Comparison of ENCODE assay signal across 28 cellular contexts in the genomic region with DNA sequence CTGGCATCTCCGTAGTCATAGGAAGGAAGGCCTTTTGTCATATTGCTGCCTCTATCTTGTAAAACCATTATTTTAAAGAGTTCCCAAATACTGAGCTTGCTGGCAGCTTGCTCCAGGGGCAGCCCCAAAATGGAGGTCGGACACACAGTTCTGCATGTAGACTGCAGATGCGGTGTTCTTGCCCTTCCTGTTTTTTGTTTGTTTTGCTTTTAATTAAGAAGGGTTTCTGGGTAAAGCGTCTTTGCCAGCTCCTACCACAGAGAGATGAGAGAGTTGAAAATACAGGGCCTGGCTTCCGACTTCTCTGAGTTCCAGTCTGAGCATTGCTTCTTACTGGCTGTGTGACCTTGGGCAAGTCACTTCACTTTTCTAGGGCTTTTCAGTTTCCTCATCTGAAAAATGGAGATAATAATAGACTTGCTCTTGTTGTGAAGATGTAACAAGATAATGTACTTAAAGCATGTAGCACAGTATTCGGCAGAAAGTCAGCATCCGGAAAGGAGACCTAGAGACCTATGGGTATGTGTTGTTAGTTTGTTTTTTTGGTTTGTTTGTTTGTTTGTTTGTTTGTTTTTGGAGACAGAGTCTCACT.
"Had no signal": no experiment of that assay in that cellular context is flagged by ENCODE, and none has a peak within 500 bp of the region (broad histone marks: within the 10 kb centered on the region; RNA-seq: fewer than 3 reads in every experiment).

No MANE protein-coding gene starts in this region.

- H3K36me3 Mint-ChIP-seq: activated naive CD4-positive, alpha-beta T cell treated with anti-CD3 and anti-CD28 coated beads, Interleukin-2, amount 50 U/mL, for 72 hours had no signal

- H3K4me1 Mint-ChIP-seq: activated CD4-positive, alpha-beta T cell treated with anti-CD3 and anti-CD28 coated beads, Interleukin-2, amount 10 ng/mL, durations not matched to agents 7 days and 5 days had no signal

- H3K9me3 ChIP-seq: adrenal gland, body of pancreas, Peyer's patch had no signal

- H3K4me1 ChIP-seq: body of pancreas had no signal

- H3K4me3 ChIP-seq: adrenal gland, body of pancreas, Peyer's patch had no signal

- H3K36me3 ChIP-seq: adrenal gland, Peyer's patch had no signal

- H3K9me3 Mint-ChIP-seq: activated naive CD4-positive, alpha-beta T cell treated with anti-CD3 and anti-CD28 coated beads for 36 hours; activated naive CD4-positive, alpha-beta T cell treated with anti-CD3 and anti-CD28 coated beads, Interleukin-2, amount 50 U/mL, for 72 hours; activated T-cell treated with anti-CD3 and anti-CD28 coated beads, Interleukin-2, amount 50 U/mL, for 4 hours; activated T-helper 1 cell treated with anti-CD3 and anti-CD28 coated beads, Interleukin-12 subunit alpha, Interleukin-12 subunit beta, Interleukin-2, Interleukin-4 antibody, amounts not matched to agents 30 ng/mL and 10 ng/mL and 1 ng/mL, durations not matched to agents 14 hours and 24 hours and 36 hours had no signal

- H3K27ac ChIP-seq: body of pancreas, Peyer's patch had no signal

- DNase-seq: activated CD4-positive, alpha-beta T cell treated with anti-CD3 and anti-CD28 coated beads, Interleukin-2, amount 10 ng/mL, durations not matched to agents 7 days and 5 days; activated CD4-positive, alpha-beta T cell treated with anti-CD3 and anti-CD28 coated beads, Interleukin-2, amount 50 U/mL, for 48 hours; activated CD8-positive, alpha-beta memory T cell treated with anti-CD3 and anti-CD28 coated beads, Interleukin-2, amount 50 U/mL, for 4 hours; activated gamma-delta T cell treated with Interleukin-2 at 50 U/mL for 16 hours; activated naive CD4-positive, alpha-beta T cell treated with anti-CD3 and anti-CD28 coated beads for 36 hours; activated T-cell treated with anti-CD3 and anti-CD28 coated beads for 4 hours; activated T-cell treated with anti-CD3 and anti-CD28 coated beads, Interleukin-2, amount 50 U/mL, for 4 hours; adrenal gland; body of pancreas; caudate nucleus; Karpas-422; KBM-7; NCI-H1092; NCI-H1436 treated with DMSO at 0.1 percent for 48 hours; NCI-H1694 treated with DMSO at 0.1 percent for 48 hours; NCI-H2029; NCI-H345; NCI-H524 treated with DMSO at 0.1 percent for 48 hours; PC-3; Peyer's patch; RPMI8226; SHP77 treated with DMSO at 0.1 percent for 48 hours; SW 1271; T-helper 1 cell; T-helper 2 cell; T1000 had no signal

- ATAC-seq: activated naive CD4-positive, alpha-beta T cell treated with anti-CD3 and anti-CD28 coated beads, Interleukin-2, amount 50 U/mL, for 72 hours; activated T-cell treated with anti-CD3 and anti-CD28 coated beads, Interleukin-2, amount 50 U/mL, for 4 hours; body of pancreas; PC-3 had no signal

- H3K27me3 ChIP-seq: adrenal gland, body of pancreas, Peyer's patch had no signal

- H3K27me3 Mint-ChIP-seq: activated CD4-positive, alpha-beta T cell treated with anti-CD3 and anti-CD28 coated beads, Interleukin-2, amount 10 ng/mL, durations not matched to agents 7 days and 5 days had no signal

- H3K27ac Mint-ChIP-seq: activated CD4-positive, alpha-beta T cell treated with anti-CD3 and anti-CD28 coated beads, Interleukin-2, amount 10 ng/mL, durations not matched to agents 7 days and 5 days; activated naive CD4-positive, alpha-beta T cell treated with anti-CD3 and anti-CD28 coated beads for 36 hours; activated naive CD4-positive, alpha-beta T cell treated with anti-CD3 and anti-CD28 coated beads, Interleukin-2, amount 50 U/mL, for 72 hours; activated T-helper 1 cell treated with anti-CD3 and anti-CD28 coated beads, Interleukin-12 subunit alpha, Interleukin-12 subunit beta, Interleukin-2, Interleukin-4 antibody, amounts not matched to agents 30 ng/mL and 10 ng/mL and 1 ng/mL, durations not matched to agents 14 hours and 24 hours and 36 hours had no signal

- H3K4me3 Mint-ChIP-seq: activated CD4-positive, alpha-beta T cell treated with anti-CD3 and anti-CD28 coated beads, Interleukin-2, amount 10 ng/mL, durations not matched to agents 7 days and 5 days; activated naive CD4-positive, alpha-beta T cell treated with anti-CD3 and anti-CD28 coated beads for 36 hours; activated T-cell treated with anti-CD3 and anti-CD28 coated beads, Interleukin-2, amount 50 U/mL, for 4 hours; activated T-helper 1 cell treated with anti-CD3 and anti-CD28 coated beads, Interleukin-12 subunit alpha, Interleukin-12 subunit beta, Interleukin-2, Interleukin-4 antibody, amounts not matched to agents 30 ng/mL and 10 ng/mL and 1 ng/mL, durations not matched to agents 14 hours and 24 hours and 36 hours had no signal
